In genomic region chr9:128092199-128092977, GRCh38 we compare ENCODE assay signal across 2 cellular contexts.
TF ChIP-seq lines count a peak whose summit lies in the region.

No MANE protein-coding gene starts in this region.

TF ChIP-seq in SK-N-SH, 30 proteins besides CTCF, POLR2A, EP300 and RAD21 (continued from another document):
- TF ChIP-seq REST (IDR thresholded peaks at IDR 0.05; ENCODE audit: low read depth, low read length) (no peak), MXI1 (IDR thresholded peaks at IDR 0.05; ENCODE audit: low read depth, low read length) (no peak), TCF12 (IDR thresholded peaks at IDR 0.05) (no peak), USF1 (IDR thresholded peaks at IDR 0.05; ENCODE audit: borderline replicate concordance, low read depth) (no peak), MEF2A (IDR thresholded peaks at IDR 0.05; ENCODE audit: borderline replicate concordance, low read depth) (no peak), RCOR1 (IDR thresholded peaks at IDR 0.05; ENCODE audit: low read length) (no peak)

TF ChIP-seq in SK-N-SH treated with all-trans-retinoic acid at 6 μM for 48 hours, 23 proteins besides CTCF, POLR2A, EP300 and RAD21 (continued from another document):
- TF ChIP-seq TSHZ2 (CRISPR knock-in tag; IDR thresholded peaks at IDR 0.05), result no peak
- TF ChIP-seq ZFP3 (CRISPR knock-in tag; IDR thresholded peaks at IDR 0.05), result no peak
- no peak for TF ChIP-seq ZFP30 (CRISPR knock-in tag; IDR thresholded peaks at IDR 0.05)
- TF ChIP-seq ZC3H10 (CRISPR knock-in tag; IDR thresholded peaks at IDR 0.05), result no peak
- no peak for TF ChIP-seq OSR1 (CRISPR knock-in tag; IDR thresholded peaks at IDR 0.05)
- TF ChIP-seq CSRNP3 (CRISPR knock-in tag; IDR thresholded peaks at IDR 0.05), result no peak
- TF ChIP-seq ARNTL (CRISPR knock-in tag; IDR thresholded peaks at IDR 0.05; ENCODE audit: borderline replicate concordance, low read depth), result no peak
- no peak for TF ChIP-seq PATZ1 (CRISPR knock-in tag; IDR thresholded peaks at IDR 0.05; ENCODE audit: borderline replicate concordance)
- TF ChIP-seq CSDC2 (CRISPR knock-in tag; IDR thresholded peaks at IDR 0.05), result no peak
